ENCODE assay signal across 1 cellular context in genomic region chr11:100681064-100681502, GRCh38.
A peak's percentile ranks its signal among the peaks of the same experiment; 100 is the strongest.
TF ChIP-seq lines count a peak whose summit lies in the region.

No MANE protein-coding gene starts in this region.

TF ChIP-seq in HepG2, 621 proteins besides CTCF, POLR2A, EP300 and RAD21 (continued from another document and continues in another):
- TF ChIP-seq ZNF333 (CRISPR knock-in tag; IDR thresholded peaks at IDR 0.05; ENCODE audit: borderline replicate concordance) (no peak), MZF1 (CRISPR knock-in tag; IDR thresholded peaks at IDR 0.05; ENCODE audit: borderline replicate concordance) (no peak), CHD2 (IDR thresholded peaks at IDR 0.05; ENCODE audit: low read depth, low read length) (no peak), ZNF280B (CRISPR knock-in tag; IDR thresholded peaks at IDR 0.05; ENCODE audit: borderline replicate concordance) (no peak), ZNF256 (CRISPR knock-in tag; conservative IDR thresholded peaks at IDR 0.05) (no peak), ZNF292 (CRISPR knock-in tag; IDR thresholded peaks at IDR 0.05; ENCODE audit: borderline replicate concordance, low read depth) (peak; percentile 66; the same call in 1 of the 2 replicates), SMAD1 (CRISPR knock-in tag; IDR thresholded peaks at IDR 0.05; ENCODE audit: borderline replicate concordance, low read depth) (no peak), ZBTB44 (CRISPR knock-in tag; IDR thresholded peaks at IDR 0.05) (no peak), ZNF615 (CRISPR knock-in tag; IDR thresholded peaks at IDR 0.05; ENCODE audit: borderline replicate concordance) (no peak), ZSCAN9 (CRISPR knock-in tag; IDR thresholded peaks at IDR 0.05; ENCODE audit: borderline replicate concordance) (no peak), TOPORS (CRISPR knock-in tag; IDR thresholded peaks at IDR 0.05) (no peak), TRIM22 (IDR thresholded peaks at IDR 0.05) (no peak), HNF4A (CRISPR knock-in tag; IDR thresholded peaks at IDR 0.05) (no peak), SP1 (IDR thresholded peaks at IDR 0.05) (no peak), SP1 (CRISPR knock-in tag; IDR thresholded peaks at IDR 0.05) (peak; percentile 35; the same call in 1 of the 2 replicates), ZNF800 (CRISPR knock-in tag; IDR thresholded peaks at IDR 0.05) (no peak), SMAD9 (CRISPR knock-in tag; IDR thresholded peaks at IDR 0.05) (no peak), MTF2 (CRISPR knock-in tag; IDR thresholded peaks at IDR 0.05; ENCODE audit: borderline replicate concordance) (no peak), ARID3A (IDR thresholded peaks at IDR 0.05; ENCODE audit: low read depth, low read length) (0 out of 2 replicates have a peak, but pooled peaks have one; percentile 13), HNF1A (IDR thresholded peaks at IDR 0.05; ENCODE audit: low read depth) (no peak), HNF1A (CRISPR knock-in tag; IDR thresholded peaks at IDR 0.05; ENCODE audit: borderline replicate concordance) (no peak), KIAA2018 (CRISPR knock-in tag; IDR thresholded peaks at IDR 0.05; ENCODE audit: borderline replicate concordance) (no peak), IKZF5 (CRISPR knock-in tag; IDR thresholded peaks at IDR 0.05) (no peak), ZFP36L1 (CRISPR knock-in tag; IDR thresholded peaks at IDR 0.05) (no peak), ZSCAN12 (CRISPR knock-in tag; IDR thresholded peaks at IDR 0.05) (no peak), ZNF281 (CRISPR knock-in tag; IDR thresholded peaks at IDR 0.05; ENCODE audit: borderline replicate concordance) (no peak), ZNF749 (CRISPR knock-in tag; IDR thresholded peaks at IDR 0.05; ENCODE audit: borderline replicate concordance) (no peak), XBP1 (CRISPR knock-in tag; IDR thresholded peaks at IDR 0.05) (no peak)
